Comparison of ENCODE assay signal across 8 cellular contexts in the genomic region with DNA sequence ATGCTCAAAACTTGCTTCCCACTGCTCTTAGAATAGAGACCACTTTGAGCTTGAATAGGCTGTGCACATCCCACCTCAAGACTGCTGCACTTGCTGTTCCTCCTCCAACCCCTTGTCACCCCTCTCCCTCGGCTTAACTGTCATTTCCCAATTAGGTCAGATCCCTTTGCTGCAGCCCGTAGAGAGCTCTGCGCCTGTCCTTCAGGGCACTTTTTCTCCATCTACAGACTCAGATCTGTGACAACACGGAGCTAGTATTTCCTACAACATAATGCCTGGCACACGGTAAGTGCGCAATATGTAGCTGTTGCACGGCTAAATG. TPM values are rescaled to one million over a fixed set of nuclear protein-coding genes. Genes with fewer than 3 reads are reported as not detected.
A peak's percentile ranks its signal among the peaks of the same experiment; 100 is the strongest.
DNase-seq lines count a peak whose midpoint lies in the region; ATAC-seq and TF ChIP-seq lines count a peak whose summit lies in the region.

No MANE protein-coding gene starts in this region.

- no peaks in the 10 kb centered on the region for H3K36me3 ChIP-seq in mesenchymal stem cell (ENCODE audit: control insufficient read depth in 1 of 2, insufficient read depth in 2 of 2, low read depth in 1 of 2, low read length in 2 of 2)

- H2BK5ac ChIP-seq in mesenchymal stem cell (ENCODE audit: low read depth, low read length, poor library complexity, severe bottlenecking) = no peak overlapping the region

- no peak overlapping the region for H3K27ac Mint-ChIP-seq in MCF 10A (ENCODE audit: low read depth, unreplicated experiment)

- no peaks in the 10 kb centered on the region for H3K9me3 ChIP-seq in mesenchymal stem cell (ENCODE audit: control insufficient read depth, low read length)

- 3% methylated on average over 7 of the region's 7 CpGs for WGBS in mesenchymal stem cell

- H2BK15ac ChIP-seq in mesenchymal stem cell (ENCODE audit: low read depth, poor library complexity, severe bottlenecking) = no peak overlapping the region

- no TSS peak for BruUV-seq in MCF 10A (replicated peaks; lab: Mats Ljungman, UMichigan)

- no peak overlapping the region for H3K27ac ChIP-seq in HL-60 (replicated peaks)
- H3K27ac ChIP-seq in mesenchymal stem cell (ENCODE audit: low read length, poor library complexity, severe bottlenecking) = no peak overlapping the region

- H2AFZ ChIP-seq in mesenchymal stem cell (ENCODE audit: low read depth, low read length) = peak overlapping the region; percentile 87

- peak overlapping the region; percentile 30 for H3K4me2 ChIP-seq in mesenchymal stem cell (ENCODE audit: low read length, poor library complexity, severe bottlenecking)

- intact Hi-C loops in MCF 10A (cut with micrococcal nuclease) = no loop called here

- no peak for TF ChIP-seq CTCF in AG09309 (IDR thresholded peaks at IDR 0.05; ENCODE audit: control insufficient read depth, insufficient read depth, low read depth, low read length, missing control alignments)
- no peak for TF ChIP-seq CTCF in HL-60 (IDR thresholded peaks at IDR 0.05; ENCODE audit: insufficient read depth, low read length)
- TF ChIP-seq CTCF in MCF 10A (IDR thresholded peaks at IDR 0.05; ENCODE audit: unreplicated experiment) = no peak

- no peak overlapping the region for H2BK12ac ChIP-seq in mesenchymal stem cell (ENCODE audit: low read length in 2 of 2)

- H3K9ac ChIP-seq in mesenchymal stem cell (ENCODE audit: low read length) = peak overlapping the region; percentile 93

- CTCF ChIA-PET in MCF 10A (lab: Yijun Ruan, JAX) = interaction anchor here (0.6 to 1.8 kb wide), 9 partner anchors 9 to 142 kb away, joined by 3 to 7 read pairs (median 3); no protein-coding TSS in a partner anchor

- H2AK5ac ChIP-seq in mesenchymal stem cell (ENCODE audit: low read length, severe bottlenecking) = no peak overlapping the region

- H3K27me3 ChIP-seq in HL-60 (ENCODE audit: insufficient read depth, poor library complexity, severe bottlenecking) (peaks cover 13% of the 10 kb centered on the region), mesenchymal stem cell (ENCODE audit: control insufficient read depth in 1 of 2, insufficient read depth in 1 of 2, low read length in 2 of 2) (no peaks in the 10 kb centered on the region)

- no peak overlapping the region for H4K91ac ChIP-seq in mesenchymal stem cell (ENCODE audit: low read length)

- no peaks in the 10 kb centered on the region for H3K9me3 Mint-ChIP-seq in MCF 10A (ENCODE audit: unreplicated experiment)

- POLR2A ChIA-PET in MCF 10A (lab: Yijun Ruan, JAX) = interaction anchor here (0.6 to 4.3 kb wide), 23 partner anchors 9 to 574 kb away, joined by 3 to 28 read pairs (median 3); a partner anchor contains a TSS

- peak overlapping the region in 1 of 2 experiments; percentile 32 for H3K4ac ChIP-seq in mesenchymal stem cell (ENCODE audit: low read depth in 1 of 2, low read length in 2 of 2)

- H3K27me3 Mint-ChIP-seq in MCF 10A (ENCODE audit: insufficient read depth, unreplicated experiment) = no peaks in the 10 kb centered on the region

- no peak for DNase-seq in AG09309 (ENCODE audit: low read depth)
- DNase-seq in HL-60 (ENCODE audit: low read depth in 1 of 2, low spot score in 1 of 2) = peak in 1 of 2 experiments; percentile 21
- DNase-seq in MCF 10A (ENCODE audit: unreplicated experiment) = no peak
- no peak for DNase-seq in mesenchymal stem cell
- no peak for DNase-seq in GM19238 (ENCODE audit: insufficient read length, low spot score)
- no peak for DNase-seq in KBM-7
- no peak for DNase-seq in activated CD8-positive, alpha-beta memory T cell treated with anti-CD3 and anti-CD28 coated beads for 24 hours

- H3K4me1 ChIP-seq in mesenchymal stem cell (ENCODE audit: control insufficient read depth, insufficient read depth, low read depth, low read length) = no peaks in the 10 kb centered on the region

- H3K14ac ChIP-seq in mesenchymal stem cell (ENCODE audit: low read length in 2 of 2) = no peak overlapping the region

- no peak overlapping the region for H3K23ac ChIP-seq in mesenchymal stem cell (ENCODE audit: low read length in 2 of 2)

- H3K4me3 Mint-ChIP-seq in MCF 10A (ENCODE audit: unreplicated experiment) = peak overlapping the region; percentile 80

- peaks cover 2% of the 10 kb centered on the region for H3K79me1 ChIP-seq in mesenchymal stem cell (replicated peaks; ENCODE audit: low read length, poor library complexity, severe bottlenecking)

- peak overlapping the region in 1 of 2 experiments; percentile 14 for H3K18ac ChIP-seq in mesenchymal stem cell (ENCODE audit: low read depth in 1 of 2, low read length in 2 of 2)

- peak; percentile 14 for ATAC-seq in GM19397 (IDR thresholded peaks at IDR 0.05; ENCODE audit: unreplicated experiment)

- H3K4me3 ChIP-seq in AG09309 (ENCODE audit: control insufficient read depth, low read depth, low read length) (peak overlapping the region; percentile 48), HL-60 (replicated peaks; ENCODE audit: insufficient read depth, low read length) (peak overlapping the region; percentile 39), mesenchymal stem cell (ENCODE audit: insufficient read depth in 1 of 2, low read depth in 1 of 2, low read length in 2 of 2) (peak overlapping the region; percentile 38 to 78)

- H4K8ac ChIP-seq in mesenchymal stem cell (ENCODE audit: low read length) = no peak overlapping the region

- H2BK120ac ChIP-seq in mesenchymal stem cell (ENCODE audit: low read depth, low read length) = no peak overlapping the region

- in situ Hi-C loops in KBM-7 (cut with MboI; ENCODE audit: low pct_unique_long_range_greater_than_20kb, low sequenced_read_pairs) = loop anchor here (25.0 kb wide), 1 partner anchor 188 kb away; no protein-coding TSS in a partner anchor

- H3K4me1 Mint-ChIP-seq in MCF 10A (ENCODE audit: insufficient read depth, unreplicated experiment) = peaks cover 11% of the 10 kb centered on the region

- H3K36me3 Mint-ChIP-seq in MCF 10A (ENCODE audit: insufficient read depth, unreplicated experiment) = no peaks in the 10 kb centered on the region

RNA-seq across cellular contexts. Expression of a gene that starts 0.5 kb away (rescaled TPM):
- 4.3 and 6.3 TPM in 2 replicates for total RNA-seq in MCF 10A (2022)
- polyA plus RNA-seq in mesenchymal stem cell (2013, experiment 1 of 2) = 19.7 TPM
- polyA plus RNA-seq in mesenchymal stem cell (2013, experiment 2 of 2) = 18.7 TPM

RNA-seq across cellular contexts. Expression of a gene that starts 31.3 kb away (rescaled TPM):
- 1.5 and 2.7 TPM in 2 replicates for total RNA-seq in MCF 10A (2022)
- 0.66 TPM for polyA plus RNA-seq in mesenchymal stem cell (2013, experiment 1 of 2)
- polyA plus RNA-seq in mesenchymal stem cell (2013, experiment 2 of 2) = 0.62 TPM
